ENCODE assay signal across 8 cellular contexts in genomic region chr19:49816616-49817015, GRCh38. TPM values are rescaled to one million over a fixed set of nuclear protein-coding genes. Genes with fewer than 3 reads are reported as not detected.
DNase-seq lines count a peak whose midpoint lies in the region; ATAC-seq and TF ChIP-seq lines count a peak whose summit lies in the region.

No MANE protein-coding gene starts in this region.

- H3K27me3 Mint-ChIP-seq in nephron (ENCODE audit: low read depth): peaks cover 5% of the 10 kb centered on the region

- H3K4me3 ChIP-seq in heart right ventricle (peak overlapping the region in 2 of 10 donors; percentile 88 to 92), colonic mucosa (no peak overlapping the region), uterus (peak overlapping the region; percentile 23 to 98)

- 83% methylated on average over 16 of the region's 16 CpGs for WGBS in heart right ventricle, 2 donors

- H3K36me3 Mint-ChIP-seq in nephron (ENCODE audit: low read depth): peaks cover 8% of the 10 kb centered on the region

- H3K4me1 ChIP-seq in heart right ventricle (peaks cover 5 to 52% (median 40%) of the 10 kb centered on the region in 9 donors), colonic mucosa (no peaks in the 10 kb centered on the region), uterus (peaks cover 0 to 10% of the 10 kb centered on the region in 2 donors)

- CTCF ChIA-PET in GM10248 (lab: Yijun Ruan, JAX): no interaction called here

- DNase-seq in heart right ventricle: no peak
- DNase-seq in left ventricle myocardium superior: no peak
- DNase-seq in colonic mucosa: no peak
- DNase-seq in uterus: no peak
- no peak for DNase-seq in GM10248 (ENCODE audit: extremely low spot score)
- no peak for DNase-seq in stimulated activated naive CD4-positive, alpha-beta T cell (lab: John Stamatoyannopoulos, UW)
- no peak for DNase-seq in head of caudate nucleus

- H3K9ac ChIP-seq in colonic mucosa (ENCODE audit: low read depth in 2 of 2, low read length in 2 of 2): no peak overlapping the region

- H3K4me3 Mint-ChIP-seq in nephron: peak overlapping the region; percentile 43 to 100 (median 73)

- no peak for ATAC-seq in heart right ventricle
- ATAC-seq in left ventricle myocardium superior: no peak

- H3K27me3 ChIP-seq in heart right ventricle (no peaks in the 10 kb centered on the region), colonic mucosa (no peaks in the 10 kb centered on the region), uterus (no peaks in the 10 kb centered on the region)

- peak overlapping the region; percentile 61 to 98 (median 96) for H3K27ac ChIP-seq in heart right ventricle
- peak overlapping the region; percentile 91 for H3K27ac ChIP-seq in colonic mucosa
- peak overlapping the region; percentile 98 to 99 for H3K27ac ChIP-seq in uterus

- intact Hi-C loops in heart right ventricle (cut with DNase I): loop anchor here in 5 of 10 donors (1.0 to 5.0 kb wide), 4 partner anchors 34 to 51 kb away; partner anchors contain the start of genes PNKP (in 4 of the 5) and PTOV1 (in 2 of the 5)
- intact Hi-C loops in left ventricle myocardium superior (cut with micrococcal nuclease): no loop called here
- intact Hi-C loops in colonic mucosa (cut with DNase I): loop anchor here (10.0 kb wide), 1 partner anchor 48 kb away; the partner anchor contains the start of gene PNKP
- intact Hi-C loops in uterus (cut with DNase I; ENCODE audit: low total_unique reads): no loop called here
- intact Hi-C loops in head of caudate nucleus (cut with DNase I): loop anchor here (5.0 kb wide), 2 partner anchors 36 to 61 kb away; partner anchors contain the start of genes AKT1S1, PTOV1 and TBC1D17

- TF ChIP-seq CTCF in heart right ventricle (IDR thresholded peaks at IDR 0.05) (no peak), colonic mucosa (IDR thresholded peaks at IDR 0.05) (no peak), nephron (IDR thresholded peaks at IDR 0.05; ENCODE audit: unreplicated experiment in 3 of 3) (no peak), uterus (IDR thresholded peaks at IDR 0.05) (no peak), GM10248 (IDR thresholded peaks at IDR 0.05; ENCODE audit: control extremely low read depth, extremely low read depth, low read depth, missing control alignments) (no peak)

- peak overlapping the region; percentile 99 to 100 (median 99) for H3K27ac Mint-ChIP-seq in nephron

- TF ChIP-seq POLR2A in uterus (IDR thresholded peaks at IDR 0.05): no peak

- no peaks in the 10 kb centered on the region for H3K9me3 ChIP-seq in heart right ventricle
- H3K9me3 ChIP-seq in colonic mucosa: no peaks in the 10 kb centered on the region
- H3K9me3 ChIP-seq in uterus: no peaks in the 10 kb centered on the region

- H3K9me3 Mint-ChIP-seq in nephron: no peaks in the 10 kb centered on the region

- peaks cover 31% of the 10 kb centered on the region for H3K4me1 Mint-ChIP-seq in nephron

- POLR2A ChIA-PET in GM10248 (lab: Yijun Ruan, JAX): no interaction called here

- peaks cover 0 to 15% (median 0%) of the 10 kb centered on the region in 9 donors for H3K36me3 ChIP-seq in heart right ventricle
- no peaks in the 10 kb centered on the region for H3K36me3 ChIP-seq in colonic mucosa
- no peaks in the 10 kb centered on the region for H3K36me3 ChIP-seq in uterus

RNA-seq across cellular contexts. Expression of gene MED25, which starts 1.5 kb away (rescaled TPM):
- 100 to 1,000 TPM in 1 of 10 donors, 10 to 100 TPM in 9; 39.7 to 110 (median 54.9) TPM for total RNA-seq in heart right ventricle
- 100 to 1,000 TPM in 1 of 2 donors, 10 to 100 TPM in 1; 39.5 to 149 TPM for polyA plus RNA-seq in heart right ventricle
- 68.5 TPM for total RNA-seq in left ventricle myocardium superior
- total RNA-seq in colonic mucosa: 10 to 100 TPM; 46.1 to 77.2 TPM
- total RNA-seq in uterus: 10 to 100 TPM; 21.1 to 48.1 (median 26.8) TPM

RNA-seq across cellular contexts. Expression of gene FUZ, which starts 3.5 kb away (rescaled TPM):
- total RNA-seq in heart right ventricle (10 to 100 TPM; 11.4 to 20.8 (median 14.4) TPM), left ventricle myocardium superior (19.1 TPM), colonic mucosa (10 to 100 TPM in 1 of 2 donors, 1 to 10 TPM in 1; 7.4 to 14.9 TPM), uterus (10 to 100 TPM; 10.5 to 28.8 (median 23.3) TPM)
- polyA plus RNA-seq in heart right ventricle: 10 to 100 TPM; 16.4 to 24.1 TPM

RNA-seq across cellular contexts. Expression of gene PTOV1, which starts 34.3 kb away (rescaled TPM):
- total RNA-seq in heart right ventricle (100 to 1,000 TPM in 3 of 10 donors, 10 to 100 TPM in 7; 67.8 to 137 (median 90.0) TPM), left ventricle myocardium superior (127 TPM), colonic mucosa (100 to 1,000 TPM; 109 to 128 TPM), uterus (100 to 1,000 TPM in 1 of 4 donors, 10 to 100 TPM in 3; 46.2 to 156 (median 82.0) TPM)
- 100 to 1,000 TPM; 107 to 220 TPM for polyA plus RNA-seq in heart right ventricle

RNA-seq across cellular contexts. Expression of gene AP2A1, which starts 49.8 kb away (rescaled TPM):
- total RNA-seq in heart right ventricle (100 to 1,000 TPM in 1 of 10 donors, 10 to 100 TPM in 9; 56.0 to 108 (median 62.6) TPM), left ventricle myocardium superior (73.1 TPM), colonic mucosa (10 to 100 TPM; 80.0 to 92.1 TPM), uterus (100 to 1,000 TPM in 1 of 4 donors, 10 to 100 TPM in 3; 47.1 to 114 (median 54.7) TPM)
- 10 to 100 TPM; 36.1 to 96.3 TPM for polyA plus RNA-seq in heart right ventricle

RNA-seq across cellular contexts. Expression of gene PNKP, which starts 50.8 kb away (rescaled TPM):
- total RNA-seq in heart right ventricle (10 to 100 TPM; 24.0 to 43.9 (median 34.6) TPM), left ventricle myocardium superior (39.1 TPM), colonic mucosa (100 to 1,000 TPM in 1 of 2 donors, 10 to 100 TPM in 1; 53.7 to 137 TPM), uterus (100 to 1,000 TPM in 1 of 4 donors, 10 to 100 TPM in 3; 47.7 to 104 (median 77.7) TPM)
- 10 to 100 TPM; 31.8 to 91.7 TPM for polyA plus RNA-seq in heart right ventricle

Comparison
In these comparisons a context has a peak if more than half of its experiments do, and no peak if none do; other contexts are left out.
1. intact Hi-C loops: an anchor here in colonic mucosa (10.0 kb wide) and head of caudate nucleus (5.0 kb wide); none called in left ventricle myocardium superior and uterus.